ENCODE assay signal across 1 cellular context in genomic region chr2:161172901-161173540, GRCh38.
TF ChIP-seq lines count a peak whose summit lies in the region.

No MANE protein-coding gene starts in this region.

TF ChIP-seq in K562, 482 proteins besides CTCF, POLR2A, EP300 and RAD21 (continued from another document and continues in another):
- TF ChIP-seq E2F8 (IDR thresholded peaks at IDR 0.05; ENCODE audit: low read depth, partially characterized antibody), result no peak
- TF ChIP-seq EHMT2 (IDR thresholded peaks at IDR 0.05), result peak; percentile 93
- TF ChIP-seq, protein P1, sequence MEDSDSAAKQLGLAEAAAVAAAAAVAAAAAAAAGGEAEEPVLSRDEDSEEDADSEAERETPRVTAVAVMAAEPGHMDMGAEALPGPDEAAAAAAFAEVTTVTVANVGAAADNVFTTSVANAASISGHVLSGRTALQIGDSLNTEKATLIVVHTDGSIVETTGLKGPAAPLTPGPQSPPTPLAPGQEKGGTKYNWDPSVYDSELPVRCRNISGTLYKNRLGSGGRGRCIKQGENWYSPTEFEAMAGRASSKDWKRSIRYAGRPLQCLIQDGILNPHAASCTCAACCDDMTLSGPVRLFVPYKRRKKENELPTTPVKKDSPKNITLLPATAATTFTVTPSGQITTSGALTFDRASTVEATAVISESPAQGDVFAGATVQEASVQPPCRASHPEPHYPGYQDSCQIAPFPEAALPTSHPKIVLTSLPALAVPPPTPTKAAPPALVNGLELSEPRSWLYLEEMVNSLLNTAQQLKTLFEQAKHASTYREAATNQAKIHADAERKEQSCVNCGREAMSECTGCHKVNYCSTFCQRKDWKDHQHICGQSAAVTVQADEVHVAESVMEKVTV (CRISPR knock-in tag; IDR thresholded peaks at IDR 0.05), result no peak
- peak; percentile 90 for TF ChIP-seq MAFG (tag; conservative IDR thresholded peaks at IDR 0.05)
- peak; percentile 97 for TF ChIP-seq PML (IDR thresholded peaks at IDR 0.05; ENCODE audit: low read length)
- TF ChIP-seq, protein P2, sequence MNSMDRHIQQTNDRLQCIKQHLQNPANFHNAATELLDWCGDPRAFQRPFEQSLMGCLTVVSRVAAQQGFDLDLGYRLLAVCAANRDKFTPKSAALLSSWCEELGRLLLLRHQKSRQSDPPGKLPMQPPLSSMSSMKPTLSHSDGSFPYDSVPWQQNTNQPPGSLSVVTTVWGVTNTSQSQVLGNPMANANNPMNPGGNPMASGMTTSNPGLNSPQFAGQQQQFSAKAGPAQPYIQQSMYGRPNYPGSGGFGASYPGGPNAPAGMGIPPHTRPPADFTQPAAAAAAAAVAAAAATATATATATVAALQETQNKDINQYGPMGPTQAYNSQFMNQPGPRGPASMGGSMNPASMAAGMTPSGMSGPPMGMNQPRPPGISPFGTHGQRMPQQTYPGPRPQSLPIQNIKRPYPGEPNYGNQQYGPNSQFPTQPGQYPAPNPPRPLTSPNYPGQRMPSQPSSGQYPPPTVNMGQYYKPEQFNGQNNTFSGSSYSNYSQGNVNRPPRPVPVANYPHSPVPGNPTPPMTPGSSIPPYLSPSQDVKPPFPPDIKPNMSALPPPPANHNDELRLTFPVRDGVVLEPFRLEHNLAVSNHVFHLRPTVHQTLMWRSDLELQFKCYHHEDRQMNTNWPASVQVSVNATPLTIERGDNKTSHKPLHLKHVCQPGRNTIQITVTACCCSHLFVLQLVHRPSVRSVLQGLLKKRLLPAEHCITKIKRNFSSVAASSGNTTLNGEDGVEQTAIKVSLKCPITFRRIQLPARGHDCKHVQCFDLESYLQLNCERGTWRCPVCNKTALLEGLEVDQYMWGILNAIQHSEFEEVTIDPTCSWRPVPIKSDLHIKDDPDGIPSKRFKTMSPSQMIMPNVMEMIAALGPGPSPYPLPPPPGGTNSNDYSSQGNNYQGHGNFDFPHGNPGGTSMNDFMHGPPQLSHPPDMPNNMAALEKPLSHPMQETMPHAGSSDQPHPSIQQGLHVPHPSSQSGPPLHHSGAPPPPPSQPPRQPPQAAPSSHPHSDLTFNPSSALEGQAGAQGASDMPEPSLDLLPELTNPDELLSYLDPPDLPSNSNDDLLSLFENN (IDR thresholded peaks at IDR 0.05; ENCODE audit: low read depth in 2 of 2, low read length in 2 of 2), result peak in 1 of 2 experiments; percentile 94; a peak in 2 of 4 replicates
- peak; percentile 43 for TF ChIP-seq MGA (IDR thresholded peaks at IDR 0.05)
- peak; percentile 60; the same call in 1 of the 2 replicates for TF ChIP-seq ZNF589 (CRISPR knock-in tag; IDR thresholded peaks at IDR 0.05; ENCODE audit: low read depth)
- peak in 1 of 2 experiments; percentile 94; a peak in 2 of 3 replicates for TF ChIP-seq CBX3 (IDR thresholded peaks at IDR 0.05; ENCODE audit: borderline replicate concordance in 1 of 2, low read length in 2 of 2)
- TF ChIP-seq CBFA2T3 (IDR thresholded peaks at IDR 0.05), result peak; percentile 98
- peak; percentile 91 for TF ChIP-seq ZNF316 (IDR thresholded peaks at IDR 0.05)
- TF ChIP-seq TAL1 (IDR thresholded peaks at IDR 0.05), result peak; percentile 97
- peak; percentile 68 for TF ChIP-seq PKNOX1 (IDR thresholded peaks at IDR 0.05)
- TF ChIP-seq NCOA6 (IDR thresholded peaks at IDR 0.05), result peak; percentile 65
- TF ChIP-seq CXXC5 (CRISPR knock-in tag; IDR thresholded peaks at IDR 0.05), result 0 out of 2 replicates have a peak, but pooled peaks have one; percentile 11
- TF ChIP-seq ZNF696 (CRISPR knock-in tag; conservative IDR thresholded peaks at IDR 0.05), result no peak
- no peak for TF ChIP-seq ZNF695 (CRISPR knock-in tag; IDR thresholded peaks at IDR 0.05)
- no peak for TF ChIP-seq CREB3L1 (IDR thresholded peaks at IDR 0.05; ENCODE audit: borderline replicate concordance, low read depth)
- peak; percentile 65 for TF ChIP-seq BRD9 (IDR thresholded peaks at IDR 0.05; ENCODE audit: low read depth, partially characterized antibody)
- TF ChIP-seq NR2C1 (IDR thresholded peaks at IDR 0.05), result peak; percentile 59; the same call in 1 of the 2 replicates
- TF ChIP-seq NR2C1 (tag; IDR thresholded peaks at IDR 0.05), result peak; percentile 70; the same call in 1 of the 2 replicates
- peak; percentile 43 for TF ChIP-seq RBBP5 (IDR thresholded peaks at IDR 0.05; ENCODE audit: borderline replicate concordance, insufficient read depth, low read length, poor library complexity, severe bottlenecking)
- peak; percentile 89 for TF ChIP-seq NEUROD1 (IDR thresholded peaks at IDR 0.05; ENCODE audit: borderline replicate concordance, low read depth, low read length, partially characterized antibody)
- no peak for TF ChIP-seq KLF10 (CRISPR knock-in tag; IDR thresholded peaks at IDR 0.05)
- peak; percentile 53; the same call in 1 of the 2 replicates for TF ChIP-seq ATF7 (IDR thresholded peaks at IDR 0.05)
- TF ChIP-seq MEF2A (IDR thresholded peaks at IDR 0.05; ENCODE audit: control insufficient read depth, low read depth, low read length), result no peak
- no peak for TF ChIP-seq GTF2F1 (IDR thresholded peaks at IDR 0.05; ENCODE audit: low read depth, low read length)
- TF ChIP-seq MYNN (IDR thresholded peaks at IDR 0.05), result peak; percentile 70; the same call in 1 of the 2 replicates
- TF ChIP-seq MYNN (CRISPR knock-in tag; IDR thresholded peaks at IDR 0.05), result no peak
- 0 out of 2 replicates have a peak, but pooled peaks have one; percentile 37 for TF ChIP-seq POLR2AphosphoS2 (IDR thresholded peaks at IDR 0.05; ENCODE audit: low read length)
- peak in 1 of 3 experiments; percentile 55 for TF ChIP-seq YY1 (IDR thresholded peaks at IDR 0.05; ENCODE audit: borderline replicate concordance in 1 of 3, control insufficient read depth in 1 of 3, extremely low read depth in 1 of 3, insufficient read depth in 3 of 3, insufficient read length in 1 of 3, insufficient replicate concordance in 2 of 3, low read depth in 1 of 3, low read length in 2 of 3)
- no peak for TF ChIP-seq ZNF311 (CRISPR knock-in tag; IDR thresholded peaks at IDR 0.05)
